ENCODE assay signal across 35 cellular contexts in genomic region chr2:170669909-170670308, GRCh38. TPM values are rescaled to one million over a fixed set of nuclear protein-coding genes. Genes with fewer than 3 reads are reported as not detected.
"Had no signal": no experiment of that assay in that cellular context is flagged by ENCODE, and none has a peak within 500 bp of the region (broad histone marks: within the 10 kb centered on the region; RNA-seq: fewer than 3 reads in every experiment).

No MANE protein-coding gene starts in this region.

- H3K36me3 ChIP-seq: adrenal gland, ascending aorta, brain microvascular endothelial cell, breast epithelium, cardiac muscle cell had no signal

- H3K27me3 ChIP-seq: adrenal gland, ascending aorta, body of pancreas, brain microvascular endothelial cell, breast epithelium, cardiac muscle cell had no signal

- FAIRE-seq: astrocyte, bronchial epithelial cell had no signal

- H3K9me3 ChIP-seq: adrenal gland, ascending aorta, body of pancreas, breast epithelium had no signal

- H3K27ac ChIP-seq: adrenal gland, ascending aorta, body of pancreas, brain microvascular endothelial cell, breast epithelium, cardiac muscle cell had no signal

- H3K4me1 ChIP-seq: adrenal gland, ascending aorta, body of pancreas, breast epithelium had no signal

- H3K4me3 ChIP-seq: adrenal gland, ascending aorta, body of pancreas, breast epithelium, cardiac muscle cell had no signal

- ATAC-seq: activated naive CD4-positive, alpha-beta T cell treated with anti-CD3 and anti-CD28 coated beads, Interleukin-2, amount 50 U/mL, for 72 hours; activated naive CD8-positive, alpha-beta T cell treated with anti-CD3 and anti-CD28 coated beads, Interleukin-2, amount 50 U/mL, for 24 hours; activated T-cell treated with anti-CD3 and anti-CD28 coated beads, Interleukin-2, amount 50 U/mL, for 4 hours; activated T-cell treated with anti-CD3 and anti-CD28 coated beads, Interleukin-2, amount 50 U/mL, for 72 hours; activated T-helper 17 cell treated with anti-CD3 and anti-CD28 coated beads, Interleukin-2, amount 50 U/mL, for 72 hours; body of pancreas had no signal

- DNase-seq: activated effector memory CD4-positive, alpha-beta T cell treated with anti-CD3 and anti-CD28 coated beads, Interleukin-2, amount 50 U/mL, for 16 hours; activated effector memory CD4-positive, alpha-beta T cell treated with Interleukin-2 at 50 U/mL for 16 hours; activated gamma-delta T cell; activated gamma-delta T cell treated with Interleukin-2 at 50 U/mL for 16 hours; activated naive CD4-positive, alpha-beta T cell; activated naive CD4-positive, alpha-beta T cell treated with anti-CD3 and anti-CD28 coated beads for 36 hours; activated naive CD4-positive, alpha-beta T cell treated with anti-CD3 and anti-CD28 coated beads, Interleukin-2, amount 10 ng/mL, durations not matched to agents 7 days and 5 days; activated naive CD4-positive, alpha-beta T cell treated with anti-CD3 and anti-CD28 coated beads, Interleukin-2, amount 50 U/mL, for 16 hours; activated naive CD4-positive, alpha-beta T cell treated with Interleukin-2 at 50 U/mL for 16 hours; activated naive CD8-positive, alpha-beta T cell treated with anti-CD3 and anti-CD28 coated beads for 36 hours; activated naive CD8-positive, alpha-beta T cell treated with anti-CD3 and anti-CD28 coated beads, Interleukin-2, amount 10 ng/mL, durations not matched to agents 7 days and 5 days; activated naive CD8-positive, alpha-beta T cell treated with anti-CD3 and anti-CD28 coated beads, Interleukin-2, amount 50 U/mL, for 24 hours; activated T-cell treated with anti-CD3 and anti-CD28 coated beads, Interleukin-2, amount 50 U/mL, for 24 hours; activated T-cell treated with anti-CD3 and anti-CD28 coated beads, Interleukin-2, amount 50 U/mL, for 4 hours; activated T-cell treated with anti-CD3 and anti-CD28 coated beads, Interleukin-2, amount 50 U/mL, for 48 hours; activated T-cell treated with anti-CD3 and anti-CD28 coated beads, Interleukin-2, amount 50 U/mL, for 72 hours; adrenal gland; amniotic stem cell; amygdala; anterior cingulate cortex; aorta; body of pancreas; brain microvascular endothelial cell; caudate nucleus; central memory CD4-positive, alpha-beta T cell; cerebellar nuclear complex had no signal

RNA-seq across cellular contexts. Expression of gene SP5, which starts 45.2 kb away (rescaled TPM):
- total RNA-seq: activated naive CD4-positive, alpha-beta T cell treated with anti-CD3 and anti-CD28 coated beads for 36 hours; activated naive CD8-positive, alpha-beta T cell treated with anti-CD3 and anti-CD28 coated beads for 36 hours; activated naive CD8-positive, alpha-beta T cell treated with anti-CD3 and anti-CD28 coated beads, Interleukin-2, amount 10 ng/mL, durations not matched to agents 7 days and 5 days; activated T-cell treated with anti-CD3 and anti-CD28 coated beads, Interleukin-2, amount 50 U/mL, for 4 hours; activated T-helper 1 cell treated with anti-CD3 and anti-CD28 coated beads, Interleukin-12 subunit alpha, Interleukin-12 subunit beta, Interleukin-2, Interleukin-4 antibody, amounts not matched to agents 30 ng/mL and 10 ng/mL and 1 ng/mL, durations not matched to agents 14 hours and 24 hours and 36 hours; bronchial epithelial cell; chondrocyte had no signal
- polyA plus RNA-seq: aorta, cardiac muscle cell had no signal
